Comparison of ENCODE assay signal across 8 cellular contexts in genomic region chr10:15824498-15824897, GRCh38. TPM values are rescaled to one million over a fixed set of nuclear protein-coding genes. Genes with fewer than 3 reads are reported as not detected.
DNase-seq lines count a peak whose midpoint lies in the region; ATAC-seq, FAIRE-seq and TF ChIP-seq lines count a peak whose summit lies in the region.

No MANE protein-coding gene starts in this region.

- peaks cover 3% of the 10 kb centered on the region for H3K36me3 ChIP-seq in GM06990 (ENCODE audit: control insufficient read depth, insufficient read depth, low read length)

- no peak for ATAC-seq in A549
- no peak for ATAC-seq in GM18867 (IDR thresholded peaks at IDR 0.05; ENCODE audit: unreplicated experiment)
- no peak for ATAC-seq in GM18519 (IDR thresholded peaks at IDR 0.05; ENCODE audit: low FRiP score, unreplicated experiment)

- H3K27me3 ChIP-seq in GM06990 (replicated peaks; ENCODE audit: control insufficient read depth, insufficient read depth, low read length): no peaks in the 10 kb centered on the region

- TF ChIP-seq EP300 in A549 (IDR thresholded peaks at IDR 0.05): no peak

- H3K4me3 ChIP-seq in A549: no peak overlapping the region
- H3K4me3 ChIP-seq in GM06990 (replicated peaks; ENCODE audit: low read depth, low read length): no peak overlapping the region

- no peak overlapping the region for H3K27ac ChIP-seq in A549

- TF ChIP-seq POLR2A in A549 (IDR thresholded peaks at IDR 0.05; ENCODE audit: low read length): no peak

- WGBS in A549 (ENCODE audit: missing lambda C conversion rate): 81% methylated on average over 1 of the region's 1 CpG

- H3K9me3 ChIP-seq in A549: no peaks in the 10 kb centered on the region

- DNase-seq in A549 (ENCODE audit: low read depth in 1 of 2, low spot score in 1 of 2) (peak; percentile 3 to 9), GM06990 (ENCODE audit: extremely low read depth, insufficient read length) (no peak), SK-MEL-5 (ENCODE audit: low read depth, low spot score) (peak; percentile 23), inferior parietal cortex (ENCODE audit: extremely low spot score) (peak; percentile 29), cortex of kidney (lab: John Stamatoyannopoulos, UW) (no peak)
- no peak for DNase-seq in effector CD8-positive, alpha-beta T cell (lab: John Stamatoyannopoulos, UW)

- H3K4me1 ChIP-seq in A549: no peaks in the 10 kb centered on the region

- POLR2A ChIA-PET in A549 (lab: Yijun Ruan, JAX): no interaction called here

- peak; percentile 39 for FAIRE-seq in A549 (lab: Jason Lieb, UNC)

- TF ChIP-seq CTCF in A549 (IDR thresholded peaks at IDR 0.05) (peak; percentile 48; the same call in 2 of the 3 replicates), GM06990 (IDR thresholded peaks at IDR 0.05; ENCODE audit: insufficient read depth, low read length, poor library complexity, severe bottlenecking) (peak; percentile 22)

- in situ Hi-C loops in SK-MEL-5 (cut with HindIII; ENCODE audit: low pct_unique_long_range_greater_than_20kb, low sequenced_read_pairs): no loop called here

- peak; percentile 40 to 50 for TF ChIP-seq RAD21 in A549 (conservative IDR thresholded peaks at IDR 0.05 in 1 of 2, IDR thresholded peaks at IDR 0.05 in 1 of 2)

- CTCF ChIA-PET in A549 (lab: Yijun Ruan, JAX): no interaction called here

- H3K4me2 ChIP-seq in A549: no peak overlapping the region

TF ChIP-seq in A549, 52 proteins besides CTCF, POLR2A, EP300 and RAD21:
- TF ChIP-seq NFE2L2 (conservative IDR thresholded peaks at IDR 0.05; ENCODE audit: low read length) (no peak), EHMT2 (IDR thresholded peaks at IDR 0.05; ENCODE audit: low read depth) (no peak), SMC3 (IDR thresholded peaks at IDR 0.05) (peak; percentile 38; the same call in 2 of the 3 replicates), CEBPB (IDR thresholded peaks at IDR 0.05) (peak in 1 of 2 experiments; percentile 29; a peak in 1 of 4 replicates), REST (IDR thresholded peaks at IDR 0.05) (no peak), PBX3 (IDR thresholded peaks at IDR 0.05) (no peak)
TF ChIP-seq in A549: peak in this region for 2.

RNA-seq across cellular contexts. Expression of gene MINDY3, which starts 35.8 kb away (rescaled TPM):
- 18.2 and 25.3 TPM in 2 replicates for polyA plus RNA-seq in A549 (2011; rRNA removed)
- 4.0 and 4.7 TPM in 2 replicates for polyA plus RNA-seq in A549 (2012; cell fraction: cytosol; rRNA removed)
- 3.9 and 7.4 TPM in 2 replicates for polyA plus RNA-seq in A549 (2012; cell fraction: nucleus; rRNA removed)
- 14.4 to 16.1 TPM (median 14.5 TPM) in 3 replicates for polyA plus RNA-seq in A549 (2017; fragmentation: RNase III; extraction: RNeasy Plus Mini Kit Qiagen cat#74134 plus additional on column Dnase treatment)
- polyA minus RNA-seq in A549 (2011; rRNA and poly(A)+ RNA removed): 6.5 and 8.3 TPM in 2 replicates
- 17.6 and 20.2 TPM in 2 replicates for total RNA-seq in SK-MEL-5 (2014; rRNA removed; shearing (Covaris generic))
- 11.0 and 13.1 TPM in 2 replicates for polyA plus RNA-seq in SK-MEL-5 (2015; cell fraction: cytosol; rRNA removed)
- 80.6 and 84.1 TPM in 2 replicates for polyA plus RNA-seq in SK-MEL-5 (2015; cell fraction: nucleus; rRNA removed)

Comparison
In these comparisons a context has a peak if more than half of its experiments do, and no peak if none do; other contexts are left out.
1. DNase-seq: peak in A549 (2 of 2), SK-MEL-5 (single experiment) and inferior parietal cortex (single experiment); none in GM06990 (single experiment), cortex of kidney (single experiment) and effector CD8-positive, alpha-beta T cell (single experiment).